In genomic region chr1:39514710-39515124, GRCh38 we compare ENCODE assay signal across 8 cellular contexts. TPM values are rescaled to one million over a fixed set of nuclear protein-coding genes. Genes with fewer than 3 reads are reported as not detected.
DNase-seq lines count a peak whose midpoint lies in the region; ATAC-seq and TF ChIP-seq lines count a peak whose summit lies in the region.
"Not testable (repeated sequence)": the region's sequence is repeated elsewhere in the genome, so short reads cannot be mapped to it uniquely, and the experiment has no call there.

No MANE protein-coding gene starts in this region.

- TF ChIP-seq CTCF in Calu3 (IDR thresholded peaks at IDR 0.05; ENCODE audit: unreplicated experiment); ascending aorta (IDR thresholded peaks at IDR 0.05); esophagus muscularis mucosa (IDR thresholded peaks at IDR 0.05); nephron progenitor cell (IDR thresholded peaks at IDR 0.05): not testable (repeated sequence)

- not testable (repeated sequence) for H3K27ac ChIP-seq in ascending aorta; esophagus muscularis mucosa (replicated peaks in 1 of 4)

- intact Hi-C loops in Calu3 (cut with micrococcal nuclease; ENCODE audit: unreplicated experiment); ascending aorta (cut with DNase I); esophagus muscularis mucosa (cut with DNase I): not testable (repeated sequence)

- TF ChIP-seq POLR2A in esophagus muscularis mucosa (IDR thresholded peaks at IDR 0.05; ENCODE audit: low read depth) = not testable (repeated sequence)

- DNase-seq in Calu3 = peak; percentile 16
- DNase-seq in T-cell; ascending aorta (ENCODE audit: low spot score in 2 of 2); esophagus muscularis mucosa (ENCODE audit: extremely low spot score): not testable (repeated sequence)
- peak; percentile 44 for DNase-seq in nephron progenitor cell

- TF ChIP-seq EP300 in esophagus muscularis mucosa (IDR thresholded peaks at IDR 0.05) = not testable (repeated sequence)

- ATAC-seq in HG02678 (IDR thresholded peaks at IDR 0.05; ENCODE audit: unreplicated experiment) (peak; percentile 17), T-cell (replicated peaks in 1 of 4) (peak in 3 of 4 experiments; percentile 22 to 34 (median 28))
- ATAC-seq in stimulated activated memory B cell treated with anti-CD40 and anti-IgM and Interleukin-4, amounts not matched to agents 10 μg/mL and 1 μg/mL and 100 μg/mL, for 72 hours = peak; percentile 69

- not testable (repeated sequence) for H3K27me3 ChIP-seq in ascending aorta, esophagus muscularis mucosa

- CTCF ChIA-PET in Calu3 (lab: Charles Lee); T-cell (lab: Charles Lee): not testable (repeated sequence)

- H3K4me3 ChIP-seq in ascending aorta = peak overlapping the region; percentile 21 to 56
- H3K4me3 ChIP-seq in esophagus muscularis mucosa = peak overlapping the region; percentile 45 to 54 (median 47)
- peak overlapping the region; percentile 31 for H3K4me3 ChIP-seq in iPS-18c (ENCODE audit: insufficient read depth, low read depth, low read length)

- not testable (repeated sequence) for H3K36me3 Mint-ChIP-seq in Calu3 (ENCODE audit: insufficient read depth, unreplicated experiment); T-cell; nephron progenitor cell (ENCODE audit: low read depth); stimulated activated memory B cell treated with anti-CD40 and anti-IgM and Interleukin-4, amounts not matched to agents 10 μg/mL and 1 μg/mL and 100 μg/mL, for 72 hours

- not testable (repeated sequence) for H3K36me3 ChIP-seq in ascending aorta, esophagus muscularis mucosa

- not testable (repeated sequence) for H3K9me3 ChIP-seq in ascending aorta; esophagus muscularis mucosa; iPS-18c (ENCODE audit: control insufficient read depth, insufficient read depth, low read length)

- not testable (repeated sequence) for H3K9me3 Mint-ChIP-seq in Calu3 (ENCODE audit: low read depth, unreplicated experiment); T-cell; nephron progenitor cell; stimulated activated memory B cell treated with anti-CD40 and anti-IgM and Interleukin-4, amounts not matched to agents 10 μg/mL and 1 μg/mL and 100 μg/mL, for 72 hours

- H3K4me3 Mint-ChIP-seq in Calu3 (ENCODE audit: low read depth, unreplicated experiment); T-cell; nephron progenitor cell; stimulated activated memory B cell treated with anti-CD40 and anti-IgM and Interleukin-4, amounts not matched to agents 10 μg/mL and 1 μg/mL and 100 μg/mL, for 72 hours: not testable (repeated sequence)

- H3K27me3 Mint-ChIP-seq in Calu3 (ENCODE audit: unreplicated experiment); T-cell; stimulated activated memory B cell treated with anti-CD40 and anti-IgM and Interleukin-4, amounts not matched to agents 10 μg/mL and 1 μg/mL and 100 μg/mL, for 72 hours: not testable (repeated sequence)
- H3K27me3 Mint-ChIP-seq in nephron progenitor cell (ENCODE audit: low read depth, poor library complexity) = peaks cover 20% of the 10 kb centered on the region

- WGBS in esophagus muscularis mucosa = no CpG with 5 or more reads among the region's 46 CpGs

- H3K4me1 ChIP-seq in ascending aorta, esophagus muscularis mucosa: not testable (repeated sequence)

- not testable (repeated sequence) for H3K27ac Mint-ChIP-seq in Calu3 (ENCODE audit: unreplicated experiment); T-cell; nephron progenitor cell; stimulated activated memory B cell treated with anti-CD40 and anti-IgM and Interleukin-4, amounts not matched to agents 10 μg/mL and 1 μg/mL and 100 μg/mL, for 72 hours

- not testable (repeated sequence) for H3K4me1 Mint-ChIP-seq in Calu3 (ENCODE audit: low read depth, unreplicated experiment); T-cell
- peaks cover 11% of the 10 kb centered on the region for H3K4me1 Mint-ChIP-seq in nephron progenitor cell
- H3K4me1 Mint-ChIP-seq in stimulated activated memory B cell treated with anti-CD40 and anti-IgM and Interleukin-4, amounts not matched to agents 10 μg/mL and 1 μg/mL and 100 μg/mL, for 72 hours = peaks cover 14% of the 10 kb centered on the region

- BruUV-seq in Calu3 (replicated peaks; lab: Mats Ljungman, UMichigan) = not testable (repeated sequence)

- POLR2A ChIA-PET in T-cell (lab: Charles Lee) = not testable (repeated sequence)

RNA-seq across cellular contexts. Expression of gene BMP8A, which starts 23.3 kb away (rescaled TPM):
- 0.24 and 0.40 TPM in 2 replicates for total RNA-seq in Calu3 (2022)
- under 1 TPM in 1 of 5 donors, not detected in 4; 0.38 TPM for total RNA-seq in T-cell
- not detected for total RNA-seq in ascending aorta
- total RNA-seq in esophagus muscularis mucosa = 1 to 10 TPM in 3 of 4 donors, under 1 TPM in 1; 0.99 to 3.0 (median 2.2) TPM

Comparison
In these comparisons a context has a peak if more than half of its experiments do, and no peak if none do; other contexts are left out.
1. ATAC-seq: peak in every context shown above with its lines; median percentile 69 in stimulated activated memory B cell treated with anti-CD40 and anti-IgM and Interleukin-4, amounts not matched to agents 10 μg/mL and 1 μg/mL and 100 μg/mL, for 72 hours; 28 in T-cell; 17 in HG02678.